8 cellular contexts compared by ENCODE assay signal in the genomic region with DNA sequence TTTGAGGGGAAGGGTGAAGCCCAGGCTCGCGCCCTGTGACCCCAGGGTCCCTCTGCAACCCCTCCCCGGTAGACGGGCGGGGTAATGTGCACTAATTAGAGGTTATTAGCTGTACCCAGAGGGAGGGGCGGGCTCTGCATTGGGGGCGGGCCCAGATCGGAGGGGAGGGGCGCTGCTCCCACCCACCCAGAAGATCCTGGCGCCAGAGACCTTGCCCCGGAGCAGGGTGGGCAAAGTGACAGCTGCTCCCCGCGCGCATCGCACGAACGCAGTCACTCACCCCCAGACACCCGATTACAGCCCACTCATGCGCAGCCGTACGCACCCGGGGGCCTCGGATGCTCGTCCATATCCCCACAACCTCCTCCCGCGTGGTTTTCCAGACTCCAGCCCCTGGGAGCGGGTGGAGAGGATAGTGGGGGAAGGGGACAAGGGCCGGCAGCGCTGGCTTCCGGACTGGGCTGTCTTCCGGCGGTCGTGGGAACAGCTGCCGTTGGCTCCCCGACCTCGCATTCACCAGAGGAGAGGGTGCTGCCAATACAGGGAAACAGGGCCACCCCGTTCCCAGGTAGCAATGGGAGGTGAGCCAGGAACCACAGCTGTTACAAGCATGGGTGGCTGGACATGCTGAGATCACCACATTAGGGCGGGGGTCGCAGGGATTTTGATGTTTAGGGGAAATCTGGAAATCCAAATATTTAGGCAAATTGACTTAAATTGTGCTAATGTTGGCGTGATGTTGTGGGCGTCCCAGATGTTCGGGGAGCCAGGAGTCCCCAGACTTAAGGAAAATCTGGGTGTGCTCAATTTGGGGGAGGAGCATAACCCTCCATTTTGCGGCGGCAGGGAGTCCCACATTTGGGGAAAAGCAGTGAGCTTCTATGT. TPM values are rescaled to one million over a fixed set of nuclear protein-coding genes. Genes with fewer than 3 reads are reported as not detected.
A peak's percentile ranks its signal among the peaks of the same experiment; 100 is the strongest.
DNase-seq lines count a peak whose midpoint lies in the region; ATAC-seq and TF ChIP-seq lines count a peak whose summit lies in the region.

No MANE protein-coding gene starts in this region.

- no peak overlapping the region for H4K8ac ChIP-seq in neuronal stem cell (ENCODE audit: low read depth, low read length)

- ATAC-seq in GM21576 (IDR thresholded peaks at IDR 0.05; ENCODE audit: unreplicated experiment) (no peak), GM18502 (IDR thresholded peaks at IDR 0.05; ENCODE audit: poor library complexity, unreplicated experiment) (no peak)

- H3K4me1 Mint-ChIP-seq in activated naive CD4-positive, alpha-beta T cell treated with anti-CD3 and anti-CD28 coated beads, Interleukin-2, amount 10 ng/mL, durations not matched to agents 7 days and 5 days, result peaks cover 52% of the 10 kb centered on the region

- H3K4me1 ChIP-seq in neuronal stem cell (ENCODE audit: control insufficient read depth in 2 of 2, insufficient read depth in 1 of 2, low read depth in 1 of 2, low read length in 2 of 2), result peaks cover 21 to 24% of the 10 kb centered on the region in 2 donors

- H3K27me3 ChIP-seq in neuronal stem cell (ENCODE audit: control insufficient read depth in 3 of 3, insufficient read depth in 3 of 3, low read depth in 1 of 3, low read length in 3 of 3), result peaks cover 0 to 3% (median 0%) of the 10 kb centered on the region in 3 experiments

- peak overlapping the region; percentile 80 for H3K4me3 Mint-ChIP-seq in activated naive CD4-positive, alpha-beta T cell treated with anti-CD3 and anti-CD28 coated beads, Interleukin-2, amount 10 ng/mL, durations not matched to agents 7 days and 5 days

- no peak overlapping the region for H2BK12ac ChIP-seq in neuronal stem cell (ENCODE audit: low read length)

- H2AFZ ChIP-seq in neuronal stem cell (ENCODE audit: low read length), result peak overlapping the region; percentile 94

- H3K4me3 ChIP-seq in neuronal stem cell (ENCODE audit: low read length in 2 of 2), result peak overlapping the region; percentile 61 to 81

- no CpG with 5 or more reads among the region's 44 CpGs for WGBS in neuronal stem cell (ENCODE audit: extremely low coverage in 2 of 2, insufficient read length in 2 of 2, insufficient replicate concordance in 1 of 2), 2 donors

- peak overlapping the region; percentile 77 for H3K27ac Mint-ChIP-seq in activated naive CD4-positive, alpha-beta T cell treated with anti-CD3 and anti-CD28 coated beads, Interleukin-2, amount 10 ng/mL, durations not matched to agents 7 days and 5 days

- H3K9me3 Mint-ChIP-seq in activated naive CD4-positive, alpha-beta T cell treated with anti-CD3 and anti-CD28 coated beads, Interleukin-2, amount 10 ng/mL, durations not matched to agents 7 days and 5 days, result no peaks in the 10 kb centered on the region

- CTCF ChIA-PET in activated naive CD4-positive, alpha-beta T cell treated with anti-CD3 and anti-CD28 coated beads, Interleukin-2, amount 10 ng/mL, durations not matched to agents 7 days and 5 days (lab: Charles Lee), result interaction anchor here (0.6 to 30.6 kb wide), 11 partner anchors 9 to 69 kb away, joined by 3 to 706 read pairs (median 4); partner anchors contain the start of genes JUNB, PRDX2, RNASEH2A and THSD8

- peak overlapping the region; percentile 75 for H3K14ac ChIP-seq in neuronal stem cell (ENCODE audit: low read length)

- peaks cover 4% of the 10 kb centered on the region for H3K27me3 Mint-ChIP-seq in activated naive CD4-positive, alpha-beta T cell treated with anti-CD3 and anti-CD28 coated beads, Interleukin-2, amount 10 ng/mL, durations not matched to agents 7 days and 5 days

- H2BK15ac ChIP-seq in neuronal stem cell (ENCODE audit: low read length), result peak overlapping the region; percentile 93

- H3K36me3 Mint-ChIP-seq in activated naive CD4-positive, alpha-beta T cell treated with anti-CD3 and anti-CD28 coated beads, Interleukin-2, amount 10 ng/mL, durations not matched to agents 7 days and 5 days, result no peaks in the 10 kb centered on the region

- no peaks in the 10 kb centered on the region for H3K79me1 ChIP-seq in neuronal stem cell (ENCODE audit: low read depth, low read length)

- peaks cover 0 to 2% of the 10 kb centered on the region in 2 donors for H3K9me3 ChIP-seq in neuronal stem cell (replicated peaks in 1 of 2; ENCODE audit: control insufficient read depth in 2 of 2, insufficient read depth in 1 of 2, low read depth in 1 of 2, low read length in 2 of 2)

- DNase-seq in AML-193 (lab: John Stamatoyannopoulos, UW) (peak; percentile 19 to 55), NCI-H526 (lab: John Stamatoyannopoulos, UW) (peak; percentile 10 to 72), foreskin melanocyte (peak; percentile 76), neuronal stem cell (ENCODE audit: low spot score) (no peak)
- peak; percentile 58 for DNase-seq in activated naive CD4-positive, alpha-beta T cell treated with anti-CD3 and anti-CD28 coated beads, Interleukin-2, amount 10 ng/mL, durations not matched to agents 7 days and 5 days

- no peak overlapping the region for H4K91ac ChIP-seq in neuronal stem cell (ENCODE audit: low read depth, low read length, poor library complexity)

- no peak overlapping the region for H2BK120ac ChIP-seq in neuronal stem cell (ENCODE audit: low read depth, low read length)

- peak; percentile 60 for TF ChIP-seq POLR2A in GM19193 (IDR thresholded peaks at IDR 0.05; ENCODE audit: extremely low read depth, insufficient read depth, insufficient read length)

- H3K4me2 ChIP-seq in neuronal stem cell (ENCODE audit: insufficient read depth, low read length, poor library complexity, severe bottlenecking), result peak overlapping the region; percentile 97

- H3K4ac ChIP-seq in neuronal stem cell (ENCODE audit: low read length), result no peak overlapping the region

- H3K36me3 ChIP-seq in neuronal stem cell (replicated peaks in 1 of 2; ENCODE audit: control insufficient read depth in 2 of 2, insufficient read depth in 2 of 2, low read length in 2 of 2), result peaks cover 0 to 2% of the 10 kb centered on the region in 2 donors

- H3K23ac ChIP-seq in neuronal stem cell (ENCODE audit: low read depth, low read length, poor library complexity), result peak overlapping the region; percentile 93

- H2AK5ac ChIP-seq in neuronal stem cell (ENCODE audit: low read depth, low read length), result peak overlapping the region; percentile 43

- peak overlapping the region; percentile 24 for H2BK5ac ChIP-seq in neuronal stem cell (ENCODE audit: low read length)

- no peak overlapping the region for H3K27ac ChIP-seq in neuronal stem cell (replicated peaks; ENCODE audit: low read length)

- H3K18ac ChIP-seq in neuronal stem cell (ENCODE audit: low read length), result peak overlapping the region; percentile 92

- peak overlapping the region; percentile 84 for H3K9ac ChIP-seq in neuronal stem cell (ENCODE audit: low read depth, low read length, poor library complexity)

RNA-seq across cellular contexts. Expression of gene HOOK2, which starts 2.9 kb away (rescaled TPM):
- 15.5 TPM for polyA plus RNA-seq in neuronal stem cell (2013, experiment 1 of 2)
- polyA plus RNA-seq in neuronal stem cell (2013, experiment 2 of 2), result 15.0 TPM

RNA-seq across cellular contexts. Expression of gene JUNB, which starts 13.0 kb away (rescaled TPM):
- 6.1 TPM for polyA plus RNA-seq in neuronal stem cell (2013, experiment 1 of 2)
- 5.9 TPM for polyA plus RNA-seq in neuronal stem cell (2013, experiment 2 of 2)

RNA-seq across cellular contexts. Expression of gene PRDX2, which starts 23.3 kb away (rescaled TPM):
- polyA plus RNA-seq in neuronal stem cell (2013, experiment 1 of 2), result 509 TPM
- polyA plus RNA-seq in neuronal stem cell (2013, experiment 2 of 2), result 486 TPM

RNA-seq across cellular contexts. Expression of gene THSD8, which starts 23.6 kb away (rescaled TPM):
- 26.3 TPM for polyA plus RNA-seq in neuronal stem cell (2013, experiment 1 of 2)
- polyA plus RNA-seq in neuronal stem cell (2013, experiment 2 of 2), result 22.2 TPM

RNA-seq across cellular contexts. Expression of gene BEST2, which starts 26.7 kb away (rescaled TPM):
- 0.03 TPM for polyA plus RNA-seq in neuronal stem cell (2013, experiment 1 of 2)
- polyA plus RNA-seq in neuronal stem cell (2013, experiment 2 of 2), result 0.03 TPM
